Comparison of ENCODE assay signal across 11 cellular contexts in the genomic region with DNA sequence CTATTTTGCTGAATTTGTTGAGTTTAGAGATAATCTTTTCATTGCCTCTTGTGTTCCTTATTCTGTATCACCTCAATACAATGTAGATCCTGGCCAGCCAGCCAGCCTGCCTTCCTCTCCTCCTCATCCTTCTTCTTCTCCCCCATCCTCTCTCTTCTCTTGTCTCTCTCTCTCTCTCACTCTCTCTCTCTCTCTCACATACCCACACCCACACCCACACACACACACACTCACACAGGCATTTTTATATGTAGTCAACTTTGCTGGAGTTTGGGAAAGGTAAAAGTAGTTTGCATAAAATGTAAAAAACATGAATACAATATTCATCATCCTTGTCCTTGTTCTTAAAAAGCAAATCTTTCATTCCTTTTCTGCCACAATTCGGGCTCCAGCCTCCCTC.
A peak's percentile ranks its signal among the peaks of the same experiment; 100 is the strongest.
DNase-seq lines count a peak whose midpoint lies in the region; ATAC-seq and TF ChIP-seq lines count a peak whose summit lies in the region.
"Had no signal": no experiment of that assay in that cellular context is flagged by ENCODE, and none has a peak within 500 bp of the region (broad histone marks: within the 10 kb centered on the region; RNA-seq: fewer than 3 reads in every experiment).

No MANE protein-coding gene starts in this region.

- peak overlapping the region; percentile 83 for H3K27ac ChIP-seq in GM23248
- peak overlapping the region; percentile 8 for H3K27ac ChIP-seq in layer of hippocampus (ENCODE audit: low read depth, low read length)
- H3K27ac ChIP-seq in dorsolateral prefrontal cortex, result peak overlapping the region in 23 of 59 donors; percentile 7 to 79 (median 53)
- H3K27ac ChIP-seq: KMS-11 had no signal

- no peaks in the 10 kb centered on the region for H3K9me3 ChIP-seq in GM23248 (ENCODE audit: low read depth)
- H3K9me3 ChIP-seq in adipocyte (ENCODE audit: control insufficient read depth, low read length), result no peaks in the 10 kb centered on the region

- no peaks in the 10 kb centered on the region for H3K36me3 Mint-ChIP-seq in stimulated activated effector memory CD8-positive, alpha-beta T cell treated with anti-CD3 and anti-CD28 coated beads, Interleukin-12 subunit alpha, Interleukin-12 subunit beta, amount 100 ng/mL, for 72 hours
- H3K36me3 Mint-ChIP-seq: naive thymus-derived CD8-positive, alpha-beta T cell had no signal

- peaks cover 8% of the 10 kb centered on the region; the same call in 1 of the 2 replicates for H3K79me2 ChIP-seq in GM23248 (ENCODE audit: insufficient read depth)

- H3K9ac ChIP-seq in GM23248 (peak overlapping the region; percentile 80), adipocyte (ENCODE audit: low read length) (peak overlapping the region; percentile 90)
- H3K9ac ChIP-seq: KMS-11 had no signal

- H3K4me1 ChIP-seq in GM23248 (ENCODE audit: insufficient read depth) (peaks cover 5% of the 10 kb centered on the region), adipocyte (ENCODE audit: control insufficient read depth, insufficient read depth, low read length) (peaks cover 19% of the 10 kb centered on the region)

- H3K4me3 ChIP-seq in GM23248 (peak overlapping the region; percentile 89), adipocyte (ENCODE audit: low read length) (peak overlapping the region; percentile 81), dorsolateral prefrontal cortex (peak overlapping the region in 17 of 59 donors; percentile 2 to 45 (median 32))

- in situ Hi-C loops in GM23248 (cut with MboI), result no loop called here

- intact Hi-C loops in dorsolateral prefrontal cortex (cut with DNase I), result no loop called here

- H3K4me1 Mint-ChIP-seq in stimulated activated effector memory CD8-positive, alpha-beta T cell treated with anti-CD3 and anti-CD28 coated beads, Interleukin-12 subunit alpha, Interleukin-12 subunit beta, amount 100 ng/mL, for 72 hours, result peaks cover 27% of the 10 kb centered on the region

- H2AFZ ChIP-seq in GM23248, result peak overlapping the region; percentile 95

- no peaks in the 10 kb centered on the region for H3K9me3 Mint-ChIP-seq in stimulated activated effector memory CD8-positive, alpha-beta T cell treated with anti-CD3 and anti-CD28 coated beads, Interleukin-12 subunit alpha, Interleukin-12 subunit beta, amount 100 ng/mL, for 72 hours
- H3K9me3 Mint-ChIP-seq: naive thymus-derived CD8-positive, alpha-beta T cell had no signal

- H3K27me3 ChIP-seq in GM23248 (replicated peaks; ENCODE audit: insufficient read depth), result no peaks in the 10 kb centered on the region
- H3K27me3 ChIP-seq in adipocyte (replicated peaks; ENCODE audit: control insufficient read depth, insufficient read depth, low read length), result no peaks in the 10 kb centered on the region
- H3K27me3 ChIP-seq in layer of hippocampus (ENCODE audit: control insufficient read depth, insufficient read depth, low read length), result no peaks in the 10 kb centered on the region
- no peaks in the 10 kb centered on the region for H3K27me3 ChIP-seq in dorsolateral prefrontal cortex

- H3K36me3 ChIP-seq in GM23248 (ENCODE audit: low read depth), result no peaks in the 10 kb centered on the region
- H3K36me3 ChIP-seq in adipocyte (ENCODE audit: control insufficient read depth, insufficient read depth, low read length, severe bottlenecking), result no peaks in the 10 kb centered on the region

- peak overlapping the region; percentile 78 for H3K4me2 ChIP-seq in GM23248 (ENCODE audit: unreplicated experiment)
- H3K4me2 ChIP-seq: KMS-11 had no signal

- H4K20me1 ChIP-seq in GM23248 (ENCODE audit: insufficient read depth), result no peaks in the 10 kb centered on the region

- no peaks in the 10 kb centered on the region for H3F3A ChIP-seq in GM23248 (ENCODE audit: insufficient read depth)

- peak overlapping the region; percentile 47 for H3K4me3 Mint-ChIP-seq in stimulated activated effector memory CD8-positive, alpha-beta T cell treated with anti-CD3 and anti-CD28 coated beads, Interleukin-12 subunit alpha, Interleukin-12 subunit beta, amount 100 ng/mL, for 72 hours

- H3K27ac Mint-ChIP-seq in stimulated activated effector memory CD8-positive, alpha-beta T cell treated with anti-CD3 and anti-CD28 coated beads, Interleukin-12 subunit alpha, Interleukin-12 subunit beta, amount 100 ng/mL, for 72 hours, result peak overlapping the region; percentile 56

- no peak for ATAC-seq in stimulated activated effector memory CD8-positive, alpha-beta T cell treated with anti-CD3 and anti-CD28 coated beads, Interleukin-12 subunit alpha, Interleukin-12 subunit beta, amount 100 ng/mL, for 72 hours
- no peak for ATAC-seq in GM21717 (IDR thresholded peaks at IDR 0.05; ENCODE audit: unreplicated experiment)
- ATAC-seq in left lobe of liver, result no peak

- no peaks in the 10 kb centered on the region for H3K9me2 ChIP-seq in GM23248 (ENCODE audit: insufficient read depth)

- peak; percentile 3 for DNase-seq in GM23248
- no peak for DNase-seq in adipocyte (ENCODE audit: low read depth)
- no peak for DNase-seq in stimulated activated effector memory CD8-positive, alpha-beta T cell treated with anti-CD3 and anti-CD28 coated beads, Interleukin-12 subunit alpha, Interleukin-12 subunit beta, amount 100 ng/mL, for 72 hours (ENCODE audit: low spot score in 2 of 2)
- no peak for DNase-seq in dorsolateral prefrontal cortex
- DNase-seq in left lobe of liver (ENCODE audit: low spot score), result no peak
- DNase-seq: activated gamma-delta T cell treated with Interleukin-2 at 50 U/mL for 16 hours, NCI-H526 had no signal

- TF ChIP-seq CTCF in dorsolateral prefrontal cortex (IDR thresholded peaks at IDR 0.05 in 54 of 56, conservative IDR thresholded peaks at IDR 0.05 in 2 of 56; ENCODE audit: low read depth in 1 of 56, partially characterized antibody in 56 of 56), result no peak

- WGBS in GM23248 (ENCODE audit: low coverage in 1 of 2, low lambda C conversion rate in 2 of 2, missing lambda C conversion rate in 2 of 2), 2 experiments, result 25 to 56% methylated on average over 1 of the region's 1 CpG
